ENCODE assay signal across 24 cellular contexts in genomic region chr6:77657365-77657764, GRCh38. TPM values are rescaled to one million over a fixed set of nuclear protein-coding genes. Genes with fewer than 3 reads are reported as not detected.
DNase-seq lines count a peak whose midpoint lies in the region; FAIRE-seq and TF ChIP-seq lines count a peak whose summit lies in the region.
"Had no signal": no experiment of that assay in that cellular context is flagged by ENCODE, and none has a peak within 500 bp of the region (broad histone marks: within the 10 kb centered on the region; RNA-seq: fewer than 3 reads in every experiment).

No MANE protein-coding gene starts in this region.

- DNase-seq in D721Med (ENCODE audit: insufficient read length, low spot score) = no peak
- no peak for DNase-seq in AG08396 (ENCODE audit: low spot score)
- DNase-seq in smooth muscle cell (lab: John Stamatoyannopoulos, UW; ENCODE audit: unreplicated experiment) = no peak
- DNase-seq in activated naive CD4-positive, alpha-beta T cell treated with anti-CD3 and anti-CD28 coated beads, Interleukin-2, amount 10 ng/mL, durations not matched to agents 7 days and 5 days = no peak
- no peak for DNase-seq in brain microvascular endothelial cell
- DNase-seq: AML-193; BE2C; CD4-positive, alpha-beta T cell; CD8-positive, alpha-beta memory T cell; DMS153; DND-41; HFFc6 had no signal

- peaks cover 4% of the 10 kb centered on the region for H3K4me1 ChIP-seq in smooth muscle cell (ENCODE audit: low read depth)
- H3K4me1 ChIP-seq: BE2C; BLaER1 treated with 17β-estradiol and CSF1 and Interleukin-3, amounts not matched to agents 10 nM and 100 nM; HAP-1 had no signal

- no peak overlapping the region for H2AFZ ChIP-seq in smooth muscle cell (ENCODE audit: low read depth)
- H2AFZ ChIP-seq: GM23338 had no signal

- in situ Hi-C loops in brain microvascular endothelial cell (cut with HindIII; ENCODE audit: low pct_ligation_motif_present, low sequenced_read_pairs) = no loop called here

- no peaks in the 10 kb centered on the region for H4K20me1 ChIP-seq in smooth muscle cell (ENCODE audit: low read depth)
- H4K20me1 ChIP-seq: BLaER1 treated with 17β-estradiol and CSF1 and Interleukin-3, amounts not matched to agents 10 nM and 100 nM had no signal

- H3K79me2 ChIP-seq in smooth muscle cell (ENCODE audit: low read depth) = no peaks in the 10 kb centered on the region

- FAIRE-seq in D721Med (lab: Jason Lieb, UNC) = peak; percentile 60
- FAIRE-seq: A204.1, G401.6, GM12892, GM19239, H54 had no signal

- H3K27ac Mint-ChIP-seq in nephron = peak overlapping the region; percentile 13 to 31 (median 16)
- H3K27ac Mint-ChIP-seq in activated naive CD4-positive, alpha-beta T cell treated with anti-CD3 and anti-CD28 coated beads, Interleukin-2, amount 10 ng/mL, durations not matched to agents 7 days and 5 days = no peak overlapping the region
- H3K27ac Mint-ChIP-seq: CD14-positive monocyte; CD4-positive, alpha-beta T cell; CD8-positive, alpha-beta memory T cell; GM23338; HFFc6 had no signal

- no peak overlapping the region for H3K9ac ChIP-seq in smooth muscle cell (ENCODE audit: low read depth)
- H3K9ac ChIP-seq: BLaER1 treated with 17β-estradiol and CSF1 and Interleukin-3, amounts not matched to agents 10 nM and 100 nM had no signal

- no peaks in the 10 kb centered on the region for H3F3A ChIP-seq in smooth muscle cell (ENCODE audit: low read depth)

- H3K9me3 ChIP-seq in smooth muscle cell (replicated peaks; ENCODE audit: low read depth) = no peaks in the 10 kb centered on the region
- H3K9me3 ChIP-seq: BE2C; BLaER1 treated with 17β-estradiol and CSF1 and Interleukin-3, amounts not matched to agents 10 nM and 100 nM; HAP-1 had no signal

- H3K4me3 ChIP-seq in smooth muscle cell = no peak overlapping the region
- H3K4me3 ChIP-seq in brain microvascular endothelial cell (ENCODE audit: low read depth, low read length) = no peak overlapping the region
- H3K4me3 ChIP-seq: BLaER1 treated with 17β-estradiol and CSF1 and Interleukin-3, amounts not matched to agents 10 nM and 100 nM; GM23338; HAP-1 had no signal

- H3K27me3 ChIP-seq in smooth muscle cell (ENCODE audit: low read depth) (no peaks in the 10 kb centered on the region), brain microvascular endothelial cell (replicated peaks) (no peaks in the 10 kb centered on the region)
- H3K27me3 ChIP-seq: BE2C; BLaER1 treated with 17β-estradiol and CSF1 and Interleukin-3, amounts not matched to agents 10 nM and 100 nM had no signal

- no peaks in the 10 kb centered on the region for H3K36me3 Mint-ChIP-seq in nephron (ENCODE audit: low read depth)
- H3K36me3 Mint-ChIP-seq in activated naive CD4-positive, alpha-beta T cell treated with anti-CD3 and anti-CD28 coated beads, Interleukin-2, amount 10 ng/mL, durations not matched to agents 7 days and 5 days = no peaks in the 10 kb centered on the region
- H3K36me3 Mint-ChIP-seq: CD14-positive monocyte; CD8-positive, alpha-beta memory T cell had no signal

- H3K36me3 ChIP-seq in smooth muscle cell (ENCODE audit: low read depth) (no peaks in the 10 kb centered on the region), brain microvascular endothelial cell (replicated peaks) (no peaks in the 10 kb centered on the region)
- H3K36me3 ChIP-seq: BE2C; BLaER1 treated with 17β-estradiol and CSF1 and Interleukin-3, amounts not matched to agents 10 nM and 100 nM; HAP-1 had no signal

- no peak for TF ChIP-seq CTCF in D721Med (IDR thresholded peaks at IDR 0.05; ENCODE audit: insufficient read depth, missing control alignments)
- no peak for TF ChIP-seq CTCF in VCaP (conservative IDR thresholded peaks at IDR 0.05)
- TF ChIP-seq CTCF in nephron (IDR thresholded peaks at IDR 0.05; ENCODE audit: unreplicated experiment in 3 of 3) = no peak
- no peak for TF ChIP-seq CTCF in smooth muscle cell (IDR thresholded peaks at IDR 0.05; ENCODE audit: borderline replicate concordance, insufficient read depth, poor library complexity, severe bottlenecking)
- TF ChIP-seq CTCF in brain microvascular endothelial cell (IDR thresholded peaks at IDR 0.05; ENCODE audit: low read depth, low read length, missing control alignments) = no peak

- no peaks in the 10 kb centered on the region for H3K9me3 Mint-ChIP-seq in nephron
- no peaks in the 10 kb centered on the region for H3K9me3 Mint-ChIP-seq in activated naive CD4-positive, alpha-beta T cell treated with anti-CD3 and anti-CD28 coated beads, Interleukin-2, amount 10 ng/mL, durations not matched to agents 7 days and 5 days
- H3K9me3 Mint-ChIP-seq: GM23338 had no signal

- H3K4me1 Mint-ChIP-seq in nephron = no peaks in the 10 kb centered on the region
- no peaks in the 10 kb centered on the region for H3K4me1 Mint-ChIP-seq in activated naive CD4-positive, alpha-beta T cell treated with anti-CD3 and anti-CD28 coated beads, Interleukin-2, amount 10 ng/mL, durations not matched to agents 7 days and 5 days
- H3K4me1 Mint-ChIP-seq: CD14-positive monocyte; CD8-positive, alpha-beta memory T cell; GM23338 had no signal

- H3K27ac ChIP-seq in VCaP (peak overlapping the region; percentile 34; the same call in 1 of the 2 replicates), smooth muscle cell (ENCODE audit: low read depth) (no peak overlapping the region), brain microvascular endothelial cell (no peak overlapping the region)
- H3K27ac ChIP-seq: BLaER1 treated with 17β-estradiol and CSF1 and Interleukin-3, amounts not matched to agents 10 nM and 100 nM had no signal

- no peak overlapping the region for H3K4me2 ChIP-seq in smooth muscle cell
- H3K4me2 ChIP-seq: BLaER1 treated with 17β-estradiol and CSF1 and Interleukin-3, amounts not matched to agents 10 nM and 100 nM; GM23338 had no signal

- no peak overlapping the region for H3K4me3 Mint-ChIP-seq in nephron
- no peak overlapping the region for H3K4me3 Mint-ChIP-seq in activated naive CD4-positive, alpha-beta T cell treated with anti-CD3 and anti-CD28 coated beads, Interleukin-2, amount 10 ng/mL, durations not matched to agents 7 days and 5 days
- H3K4me3 Mint-ChIP-seq: CD14-positive monocyte; CD4-positive, alpha-beta T cell; CD8-positive, alpha-beta memory T cell; GM23338; HFFc6 had no signal

- H3K27me3 Mint-ChIP-seq in nephron (ENCODE audit: low read depth) = no peaks in the 10 kb centered on the region
- H3K27me3 Mint-ChIP-seq in activated naive CD4-positive, alpha-beta T cell treated with anti-CD3 and anti-CD28 coated beads, Interleukin-2, amount 10 ng/mL, durations not matched to agents 7 days and 5 days = no peaks in the 10 kb centered on the region
- H3K27me3 Mint-ChIP-seq: CD4-positive, alpha-beta T cell; CD8-positive, alpha-beta memory T cell had no signal

- CTCF ChIA-PET in activated naive CD4-positive, alpha-beta T cell treated with anti-CD3 and anti-CD28 coated beads, Interleukin-2, amount 10 ng/mL, durations not matched to agents 7 days and 5 days (lab: Charles Lee) = no interaction called here

RNA-seq across cellular contexts. Expression of gene MEI4, which starts 4.5 kb away (rescaled TPM):
- total RNA-seq in smooth muscle cell = 0.09 and 0.27 TPM in 2 replicates
- polyA plus RNA-seq in smooth muscle cell = not detected in 2 replicates
- total RNA-seq: CD4-positive, alpha-beta T cell; CD8-positive, alpha-beta memory T cell; HFFc6 had no signal
- polyA plus RNA-seq: AG04450; CD14-positive monocyte; CD8-positive, alpha-beta memory T cell had no signal
